ENCODE assay signal across 13 cellular contexts in genomic region chr4:82784615-82785247, GRCh38. TPM values are rescaled to one million over a fixed set of nuclear protein-coding genes. Genes with fewer than 3 reads are reported as not detected.
DNase-seq lines count a peak whose midpoint lies in the region; ATAC-seq and TF ChIP-seq lines count a peak whose summit lies in the region.
"Had no signal": no experiment of that assay in that cellular context is flagged by ENCODE, and none has a peak within 500 bp of the region (broad histone marks: within the 10 kb centered on the region; RNA-seq: fewer than 3 reads in every experiment).

No MANE protein-coding gene starts in this region.

- no peak overlapping the region for H3K4me3 Mint-ChIP-seq in activated CD8-positive, alpha-beta memory T cell treated with anti-CD3 and anti-CD28 coated beads, Interleukin-2, amount 10 ng/mL, durations not matched to agents 7 days and 5 days
- H3K4me3 Mint-ChIP-seq in glutamatergic neuron (ENCODE audit: unreplicated experiment): peak overlapping the region; percentile 76
- H3K4me3 Mint-ChIP-seq: activated naive CD4-positive, alpha-beta T cell treated with anti-CD3 and anti-CD28 coated beads for 36 hours; B cell had no signal

- peak; percentile 15 for DNase-seq in activated CD8-positive, alpha-beta memory T cell treated with anti-CD3 and anti-CD28 coated beads, Interleukin-2, amount 10 ng/mL, durations not matched to agents 7 days and 5 days
- no peak for DNase-seq in activated CD8-positive, alpha-beta memory T cell treated with anti-CD3 and anti-CD28 coated beads, Interleukin-2, amount 50 U/mL, for 48 hours
- DNase-seq in glutamatergic neuron (peak; percentile 59), NCI-H1694 (lab: John Stamatoyannopoulos, UW) (no peak), medulla oblongata (ENCODE audit: extremely low spot score) (no peak), GM19238 (ENCODE audit: insufficient read length, low spot score) (no peak)
- DNase-seq: activated CD4-positive, CD25-positive, alpha-beta regulatory T cell; activated naive CD4-positive, alpha-beta T cell treated with anti-CD3 and anti-CD28 coated beads for 36 hours; left ventricle myocardium superior; stimulated activated naive CD8-positive, alpha-beta T cell treated with anti-CD3 and anti-CD28 coated beads, Interleukin-15, Interleukin-2, amounts not matched to agents 100 U/mL and 50 U/mL, for 24 hours had no signal

- H3K4me1 Mint-ChIP-seq in activated CD8-positive, alpha-beta memory T cell treated with anti-CD3 and anti-CD28 coated beads, Interleukin-2, amount 10 ng/mL, durations not matched to agents 7 days and 5 days: no peaks in the 10 kb centered on the region
- peaks cover 28% of the 10 kb centered on the region for H3K4me1 Mint-ChIP-seq in glutamatergic neuron (ENCODE audit: low read depth, unreplicated experiment)
- H3K4me1 Mint-ChIP-seq: B cell had no signal

- no peaks in the 10 kb centered on the region for H3K9me3 Mint-ChIP-seq in activated CD8-positive, alpha-beta memory T cell treated with anti-CD3 and anti-CD28 coated beads, Interleukin-2, amount 10 ng/mL, durations not matched to agents 7 days and 5 days (ENCODE audit: low read depth)
- H3K9me3 Mint-ChIP-seq in glutamatergic neuron (ENCODE audit: unreplicated experiment): no peaks in the 10 kb centered on the region
- H3K9me3 Mint-ChIP-seq: activated naive CD4-positive, alpha-beta T cell treated with anti-CD3 and anti-CD28 coated beads for 36 hours had no signal

- no peak for ATAC-seq in activated CD8-positive, alpha-beta memory T cell treated with anti-CD3 and anti-CD28 coated beads, Interleukin-2, amount 10 ng/mL, durations not matched to agents 7 days and 5 days
- ATAC-seq in SK-N-SH treated with all-trans-retinoic acid at 6 μM for 48 hours: peak; percentile 76
- ATAC-seq: stimulated activated naive CD8-positive, alpha-beta T cell treated with anti-CD3 and anti-CD28 coated beads, Interleukin-15, Interleukin-2, amounts not matched to agents 100 U/mL and 50 U/mL, for 24 hours had no signal

- no peaks in the 10 kb centered on the region for H3K36me3 Mint-ChIP-seq in activated CD8-positive, alpha-beta memory T cell treated with anti-CD3 and anti-CD28 coated beads, Interleukin-2, amount 10 ng/mL, durations not matched to agents 7 days and 5 days
- no peaks in the 10 kb centered on the region for H3K36me3 Mint-ChIP-seq in glutamatergic neuron (ENCODE audit: unreplicated experiment)

- H3K27ac Mint-ChIP-seq in activated CD8-positive, alpha-beta memory T cell treated with anti-CD3 and anti-CD28 coated beads, Interleukin-2, amount 10 ng/mL, durations not matched to agents 7 days and 5 days: no peak overlapping the region
- peak overlapping the region; percentile 92 for H3K27ac Mint-ChIP-seq in glutamatergic neuron (ENCODE audit: unreplicated experiment)
- H3K27ac Mint-ChIP-seq: activated naive CD4-positive, alpha-beta T cell treated with anti-CD3 and anti-CD28 coated beads for 36 hours; B cell had no signal

- peak overlapping the region; percentile 77 for H3K27ac ChIP-seq in temporal lobe (ENCODE audit: low read depth, low read length)

- CTCF ChIA-PET in activated CD8-positive, alpha-beta memory T cell treated with anti-CD3 and anti-CD28 coated beads, Interleukin-2, amount 10 ng/mL, durations not matched to agents 7 days and 5 days (lab: Charles Lee): interaction anchor here (1.0 kb wide), 1 partner anchor 17 kb away, joined by 3 read pairs; no protein-coding TSS in a partner anchor

- no peak for TF ChIP-seq CTCF in glutamatergic neuron (IDR thresholded peaks at IDR 0.05; ENCODE audit: partially characterized antibody, unreplicated experiment)

- no peaks in the 10 kb centered on the region for H3K27me3 Mint-ChIP-seq in activated CD8-positive, alpha-beta memory T cell treated with anti-CD3 and anti-CD28 coated beads, Interleukin-2, amount 10 ng/mL, durations not matched to agents 7 days and 5 days
- peaks cover 15% of the 10 kb centered on the region for H3K27me3 Mint-ChIP-seq in glutamatergic neuron (ENCODE audit: unreplicated experiment)

TF ChIP-seq in SK-N-SH treated with all-trans-retinoic acid at 6 μM for 48 hours, 23 proteins besides CTCF, POLR2A, EP300 and RAD21:
- TF ChIP-seq ZFP3 (CRISPR knock-in tag; IDR thresholded peaks at IDR 0.05) (peak; percentile 57; the same call in 1 of the 2 replicates), ZNF8 (CRISPR knock-in tag; IDR thresholded peaks at IDR 0.05) (no peak), TCF4 (CRISPR knock-in tag; IDR thresholded peaks at IDR 0.05; ENCODE audit: borderline replicate concordance) (peak; percentile 81), GLIS3 (CRISPR knock-in tag; IDR thresholded peaks at IDR 0.05) (no peak)
- TF ChIP-seq, protein P1, sequence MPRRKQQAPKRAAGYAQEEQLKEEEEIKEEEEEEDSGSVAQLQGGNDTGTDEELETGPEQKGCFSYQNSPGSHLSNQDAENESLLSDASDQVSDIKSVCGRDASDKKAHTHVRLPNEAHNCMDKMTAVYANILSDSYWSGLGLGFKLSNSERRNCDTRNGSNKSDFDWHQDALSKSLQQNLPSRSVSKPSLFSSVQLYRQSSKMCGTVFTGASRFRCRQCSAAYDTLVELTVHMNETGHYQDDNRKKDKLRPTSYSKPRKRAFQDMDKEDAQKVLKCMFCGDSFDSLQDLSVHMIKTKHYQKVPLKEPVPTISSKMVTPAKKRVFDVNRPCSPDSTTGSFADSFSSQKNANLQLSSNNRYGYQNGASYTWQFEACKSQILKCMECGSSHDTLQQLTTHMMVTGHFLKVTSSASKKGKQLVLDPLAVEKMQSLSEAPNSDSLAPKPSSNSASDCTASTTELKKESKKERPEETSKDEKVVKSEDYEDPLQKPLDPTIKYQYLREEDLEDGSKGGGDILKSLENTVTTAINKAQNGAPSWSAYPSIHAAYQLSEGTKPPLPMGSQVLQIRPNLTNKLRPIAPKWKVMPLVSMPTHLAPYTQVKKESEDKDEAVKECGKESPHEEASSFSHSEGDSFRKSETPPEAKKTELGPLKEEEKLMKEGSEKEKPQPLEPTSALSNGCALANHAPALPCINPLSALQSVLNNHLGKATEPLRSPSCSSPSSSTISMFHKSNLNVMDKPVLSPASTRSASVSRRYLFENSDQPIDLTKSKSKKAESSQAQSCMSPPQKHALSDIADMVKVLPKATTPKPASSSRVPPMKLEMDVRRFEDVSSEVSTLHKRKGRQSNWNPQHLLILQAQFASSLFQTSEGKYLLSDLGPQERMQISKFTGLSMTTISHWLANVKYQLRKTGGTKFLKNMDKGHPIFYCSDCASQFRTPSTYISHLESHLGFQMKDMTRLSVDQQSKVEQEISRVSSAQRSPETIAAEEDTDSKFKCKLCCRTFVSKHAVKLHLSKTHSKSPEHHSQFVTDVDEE (CRISPR knock-in tag; IDR thresholded peaks at IDR 0.05): 0 out of 2 replicates have a peak, but pooled peaks have one; percentile 75

RNA-seq across cellular contexts. Expression of gene SCD5, which starts 13.9 kb away (rescaled TPM):
- total RNA-seq in activated CD8-positive, alpha-beta memory T cell treated with anti-CD3 and anti-CD28 coated beads, Interleukin-2, amount 10 ng/mL, durations not matched to agents 7 days and 5 days: 1 to 10 TPM; 6.4 to 8.2 TPM
- total RNA-seq in glutamatergic neuron (ENCODE audit: unreplicated experiment) (31.9 TPM), temporal lobe (271 TPM)
- total RNA-seq: B cell had no signal

Comparison
In these comparisons a context has a peak if more than half of its experiments do, and no peak if none do; other contexts are left out.
1. DNase-seq: peak in activated CD8-positive, alpha-beta memory T cell treated with anti-CD3 and anti-CD28 coated beads, Interleukin-2, amount 10 ng/mL, durations not matched to agents 7 days and 5 days (single experiment) and glutamatergic neuron (single experiment); none in activated CD8-positive, alpha-beta memory T cell treated with anti-CD3 and anti-CD28 coated beads, Interleukin-2, amount 50 U/mL, for 48 hours (single experiment), NCI-H1694 (single experiment), medulla oblongata (single experiment) and GM19238 (single experiment).